Comparison of ENCODE assay signal across 7 cellular contexts in the genomic region with DNA sequence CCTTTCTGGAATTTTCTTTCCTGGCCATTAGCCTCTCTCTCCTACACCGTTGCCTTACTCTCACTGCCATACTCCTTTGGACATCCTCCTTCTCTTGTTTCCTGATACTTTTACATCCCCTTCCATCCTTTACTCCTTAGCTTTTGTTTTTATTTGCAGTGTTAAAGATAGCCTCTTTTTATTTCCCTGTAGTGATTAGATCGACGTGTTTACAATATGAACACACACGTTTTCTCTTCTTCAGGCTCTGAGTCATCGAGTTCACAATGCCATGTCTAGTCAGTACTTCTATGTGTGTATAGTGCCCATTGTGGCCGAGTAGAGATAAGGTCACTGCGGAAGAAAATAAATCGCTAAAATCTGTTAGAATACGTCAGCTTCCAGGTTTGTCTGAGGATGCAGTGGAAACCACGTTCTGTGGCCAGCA.
A peak's percentile ranks its signal among the peaks of the same experiment; 100 is the strongest.
DNase-seq lines count a peak whose midpoint lies in the region; ATAC-seq, FAIRE-seq and TF ChIP-seq lines count a peak whose summit lies in the region.

No MANE protein-coding gene starts in this region.

- H3K27ac ChIP-seq in small intestine (ENCODE audit: low read depth in 1 of 2, low read length in 1 of 2) = no peak overlapping the region

- peak; percentile 22 for TF ChIP-seq CTCF in fibroblast of villous mesenchyme (IDR thresholded peaks at IDR 0.05; ENCODE audit: insufficient read depth, low read depth, low read length)

- peak; percentile 98 for FAIRE-seq in H54 (lab: Jason Lieb, UNC)
- no peak for FAIRE-seq in small intestine (lab: Jason Lieb, UNC)

- ATAC-seq in GM21447 (IDR thresholded peaks at IDR 0.05; ENCODE audit: unreplicated experiment) = no peak

- no peaks in the 10 kb centered on the region for H3K27me3 ChIP-seq in small intestine (ENCODE audit: control insufficient read depth in 2 of 2, insufficient read depth in 2 of 2, low read length in 2 of 2)

- no peaks in the 10 kb centered on the region for H3K9me3 ChIP-seq in small intestine (ENCODE audit: control insufficient read depth, low read depth)

- H3K36me3 ChIP-seq in small intestine (ENCODE audit: control insufficient read depth in 2 of 2, insufficient read depth in 2 of 2, low read length in 2 of 2) = no peaks in the 10 kb centered on the region

- TF ChIP-seq POLR2A in H54 (IDR thresholded peaks at IDR 0.05; ENCODE audit: low read depth, low read length) = no peak

- DNase-seq in H54 (ENCODE audit: insufficient read length, low spot score) = peak; percentile 59
- peak; percentile 14 to 19 for DNase-seq in SHP77 (lab: John Stamatoyannopoulos, UW)
- DNase-seq in fibroblast of villous mesenchyme (ENCODE audit: low read depth) = peak; percentile 92
- peak; percentile 75 for DNase-seq in small intestine
- DNase-seq in NCI-H2227 treated with DMSO at 0.1 percent for 48 hours (lab: John Stamatoyannopoulos, UW) = no peak
- no peak for DNase-seq in NOMO-1 treated with dmso at 0.1 percent for 144 hours (lab: John Stamatoyannopoulos, UW; ENCODE audit: unreplicated experiment)

- 33 to 42% (median 34%) methylated on average over 10 of the region's 10 CpGs for WGBS in small intestine, 3 donors

- H3K4me3 ChIP-seq in fibroblast of villous mesenchyme (ENCODE audit: low read depth, low read length) = no peak overlapping the region
- H3K4me3 ChIP-seq in small intestine (ENCODE audit: low read depth in 1 of 2, low read length in 2 of 2) = no peak overlapping the region

- H3K4me1 ChIP-seq in small intestine (ENCODE audit: control insufficient read depth in 2 of 2, insufficient read depth in 1 of 2, low read depth in 1 of 2, low read length in 1 of 2) = peaks cover 5 to 12% of the 10 kb centered on the region in 2 donors

Comparison
In these comparisons a context has a peak if more than half of its experiments do, and no peak if none do; other contexts are left out.
1. DNase-seq: peak in H54 (single experiment), SHP77 (2 of 2), fibroblast of villous mesenchyme (single experiment) and small intestine (single experiment); none in NCI-H2227 treated with DMSO at 0.1 percent for 48 hours (single experiment) and NOMO-1 treated with dmso at 0.1 percent for 144 hours (single experiment).